ENCODE assay signal across 24 cellular contexts in the genomic region with DNA sequence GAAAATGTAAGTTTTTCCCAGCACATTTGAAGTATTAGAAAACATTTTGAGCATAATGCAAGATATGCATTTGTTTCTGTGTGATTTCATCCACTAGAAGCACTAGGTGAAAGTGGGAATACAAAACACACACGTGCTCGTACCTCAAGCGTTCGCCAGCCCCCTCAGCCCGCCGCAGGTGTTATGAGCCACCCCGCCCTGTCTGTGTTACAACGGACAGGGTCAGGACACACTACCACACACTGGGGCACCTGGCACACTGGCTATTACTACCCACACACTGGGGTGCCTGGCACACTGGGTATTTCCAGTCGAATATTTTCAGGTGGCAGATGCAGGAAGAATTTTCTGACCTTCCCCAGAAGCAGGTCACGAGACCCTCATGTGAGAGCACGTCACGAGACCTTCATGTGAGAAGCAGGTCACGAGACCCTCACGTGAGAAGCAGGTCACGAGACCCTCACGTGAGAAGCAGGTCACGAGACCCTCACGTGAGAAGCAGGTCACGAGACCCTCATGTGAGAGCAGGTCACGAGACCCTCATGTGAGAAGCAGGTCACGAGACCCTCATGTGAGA.
"Had no signal": no experiment of that assay in that cellular context is flagged by ENCODE, and none has a peak within 500 bp of the region (broad histone marks: within the 10 kb centered on the region; RNA-seq: fewer than 3 reads in every experiment).

No MANE protein-coding gene starts in this region.

- H3K27me3 ChIP-seq: adrenal gland, dorsolateral prefrontal cortex, esophagus squamous epithelium, gastrocnemius medialis, upper lobe of right lung had no signal

- DNase-seq: activated CD4-positive, alpha-beta T cell treated with anti-CD3 and anti-CD28 coated beads for 36 hours; activated CD4-positive, alpha-beta T cell treated with anti-CD3 and anti-CD28 coated beads, Interleukin-2, amount 50 U/mL, for 4 hours; activated CD8-positive, alpha-beta memory T cell treated with anti-CD3 and anti-CD28 coated beads, Interleukin-2, amount 50 U/mL, for 48 hours; activated naive CD4-positive, alpha-beta T cell; activated T-cell treated with anti-CD3 and anti-CD28 coated beads, Interleukin-2, amount 50 U/mL, for 4 hours; adrenal gland; dorsolateral prefrontal cortex; effector memory CD8-positive, alpha-beta T cell; esophagus squamous epithelium; gastrocnemius medialis; hippocampal formation; kidney glomerular epithelial cell; left ventricle myocardium inferior; mammary epithelial cell; naive thymus-derived CD8-positive, alpha-beta T cell; stimulated activated CD4-positive, alpha-beta T cell treated with anti-CD3 and anti-CD28 coated beads, Interleukin-4, amount 100 ng/mL, for 24 hours; stimulated activated naive CD4-positive, alpha-beta T cell treated with Interleukin-2 at 50 U/mL for 16 hours; upper lobe of right lung had no signal

- H3K4me3 Mint-ChIP-seq: activated CD4-positive, alpha-beta T cell treated with anti-CD3 and anti-CD28 coated beads for 36 hours; activated naive CD8-positive, alpha-beta T cell; activated T-cell treated with anti-CD3 and anti-CD28 coated beads, Interleukin-2, amount 50 U/mL, for 4 hours; central memory CD8-positive, alpha-beta T cell; effector memory CD8-positive, alpha-beta T cell; mesothelial cell of epicardium; naive thymus-derived CD8-positive, alpha-beta T cell; WTC11 had no signal

- H3K9me3 Mint-ChIP-seq: activated T-cell treated with anti-CD3 and anti-CD28 coated beads, Interleukin-2, amount 50 U/mL, for 4 hours; activated T-helper 2 cell treated with anti-CD3 and anti-CD28 coated beads, Interferon-gamma antibody, Interleukin-2, Interleukin-4, amounts not matched to agents 10 μg/mL and 5 μg/mL and 100 μg/mL, durations not matched to agents 14 hours and 24 hours and 36 hours; central memory CD8-positive, alpha-beta T cell; effector memory CD8-positive, alpha-beta T cell; naive thymus-derived CD8-positive, alpha-beta T cell had no signal

- H3K4me1 ChIP-seq: adrenal gland, prostate gland had no signal

- H3K27ac ChIP-seq: adrenal gland, dorsolateral prefrontal cortex, esophagus squamous epithelium, gastrocnemius medialis, left ventricle myocardium inferior, prostate gland, upper lobe of right lung had no signal

- H3K4me1 Mint-ChIP-seq: central memory CD8-positive, alpha-beta T cell; mesothelial cell of epicardium had no signal

- H3K36me3 ChIP-seq: adrenal gland, esophagus squamous epithelium, gastrocnemius medialis, left ventricle myocardium inferior, prostate gland, upper lobe of right lung had no signal

- H3K27ac Mint-ChIP-seq: activated CD4-positive, alpha-beta T cell treated with anti-CD3 and anti-CD28 coated beads for 36 hours; activated naive CD8-positive, alpha-beta T cell; activated T-helper 2 cell treated with anti-CD3 and anti-CD28 coated beads, Interferon-gamma antibody, Interleukin-2, Interleukin-4, amounts not matched to agents 10 μg/mL and 5 μg/mL and 100 μg/mL, durations not matched to agents 14 hours and 24 hours and 36 hours; effector memory CD8-positive, alpha-beta T cell; mesothelial cell of epicardium; naive thymus-derived CD8-positive, alpha-beta T cell; WTC11 had no signal

- H3K36me3 Mint-ChIP-seq: activated naive CD8-positive, alpha-beta T cell; mesothelial cell of epicardium; naive thymus-derived CD8-positive, alpha-beta T cell had no signal

- H3K4me3 ChIP-seq: adrenal gland, dorsolateral prefrontal cortex, esophagus squamous epithelium, gastrocnemius medialis, left ventricle myocardium inferior, prostate gland, upper lobe of right lung had no signal

- H3K9me3 ChIP-seq: adrenal gland, esophagus squamous epithelium, gastrocnemius medialis, left ventricle myocardium inferior, prostate gland, upper lobe of right lung had no signal
